ENCODE assay signal across 18 cellular contexts in genomic region chr4:121360496-121360895, GRCh38. TPM values are rescaled to one million over a fixed set of nuclear protein-coding genes. Genes with fewer than 3 reads are reported as not detected.
DNase-seq lines count a peak whose midpoint lies in the region; ATAC-seq and TF ChIP-seq lines count a peak whose summit lies in the region.
"Had no signal": no experiment of that assay in that cellular context is flagged by ENCODE, and none has a peak within 500 bp of the region (broad histone marks: within the 10 kb centered on the region; RNA-seq: fewer than 3 reads in every experiment).

No MANE protein-coding gene starts in this region.

- WGBS in trophoblast cell (ENCODE audit: extremely low coverage, insufficient coverage, insufficient read length) = no CpG with 5 or more reads among the region's 1 CpG

- no peaks in the 10 kb centered on the region for H3K36me3 ChIP-seq in trophoblast cell (ENCODE audit: control insufficient read depth in 1 of 2, insufficient read depth in 2 of 2, low read length in 2 of 2)

- no peak overlapping the region for H2AFZ ChIP-seq in trophoblast cell (ENCODE audit: insufficient read depth, low read length, poor library complexity)
- H2AFZ ChIP-seq: GM23338 had no signal

- H3K4ac ChIP-seq in trophoblast cell (ENCODE audit: low read depth, low read length) = no peak overlapping the region

- no peak overlapping the region for H3K4me2 ChIP-seq in trophoblast cell (ENCODE audit: low read length)
- H3K4me2 ChIP-seq: A549, GM23338 had no signal

- ATAC-seq in left cardiac atrium (no peak), HG03025 (IDR thresholded peaks at IDR 0.05; ENCODE audit: low FRiP score, unreplicated experiment) (no peak)
- ATAC-seq: A549, GM23338 had no signal

- peak; percentile 19 for DNase-seq in ACHN
- peak; percentile 19 for DNase-seq in LHCN-M2 (ENCODE audit: low read depth)
- peak; percentile 42 for DNase-seq in choroid plexus epithelial cell (ENCODE audit: low read depth)
- peak; percentile 42 for DNase-seq in iris pigment epithelial cell (ENCODE audit: low read depth)
- DNase-seq in left cardiac atrium = no peak
- no peak for DNase-seq in NCI-H1417 (lab: John Stamatoyannopoulos, UW)
- no peak for DNase-seq in trophoblast cell
- DNase-seq: CD4-positive, CD25-positive, alpha-beta regulatory T cell; KG1; MM.1S; NCI-H1105 treated with DMSO at 0.1 percent for 48 hours; NCI-H1930; NCI-H2171 treated with DMSO at 0.1 percent for 48 hours; NCI-H510A treated with DMSO at 0.1 percent for 48 hours; SIG-M5 had no signal

- no peak overlapping the region for H3K18ac ChIP-seq in trophoblast cell (ENCODE audit: low read length)

- H3K9ac ChIP-seq in trophoblast cell (ENCODE audit: low read length) = no peak overlapping the region

- TF ChIP-seq CTCF in choroid plexus epithelial cell (conservative IDR thresholded peaks at IDR 0.05; ENCODE audit: low read depth, low read length) = no peak

- no peaks in the 10 kb centered on the region for H3K79me2 ChIP-seq in trophoblast cell (ENCODE audit: control insufficient read depth, insufficient read depth, low read length, poor library complexity)

- H3K27ac ChIP-seq in trophoblast cell (ENCODE audit: low read depth, low read length) = no peak overlapping the region
- H3K27ac ChIP-seq: A549 had no signal

- H3K27me3 ChIP-seq in trophoblast cell (ENCODE audit: insufficient read depth, low read length) = no peaks in the 10 kb centered on the region

- no peak overlapping the region for H4K8ac ChIP-seq in trophoblast cell (ENCODE audit: low read depth, low read length)

- intact Hi-C loops in left cardiac atrium (cut with DNase I) = no loop called here

- no peak overlapping the region for H2BK12ac ChIP-seq in trophoblast cell (ENCODE audit: low read length)

- no peak overlapping the region for H3K23ac ChIP-seq in trophoblast cell (ENCODE audit: low read length)

- H3K14ac ChIP-seq in trophoblast cell (ENCODE audit: low read length) = no peak overlapping the region

- no peaks in the 10 kb centered on the region for H3K9me3 ChIP-seq in trophoblast cell (ENCODE audit: insufficient read depth, low read depth, low read length)
- H3K9me3 ChIP-seq: A549 had no signal

- no peak overlapping the region for H2AK5ac ChIP-seq in trophoblast cell (ENCODE audit: low read length)

- no peak overlapping the region for H2BK120ac ChIP-seq in trophoblast cell (ENCODE audit: insufficient read depth, low read length, poor library complexity)

- H2BK5ac ChIP-seq in trophoblast cell (ENCODE audit: low read depth, low read length, poor library complexity) = no peak overlapping the region

- H3K4me3 ChIP-seq in choroid plexus epithelial cell (ENCODE audit: low read depth, low read length) (no peak overlapping the region), trophoblast cell (ENCODE audit: low read depth, low read length) (no peak overlapping the region)
- H3K4me3 ChIP-seq: A549, GM23338 had no signal

- H4K12ac ChIP-seq in trophoblast cell (ENCODE audit: low read depth, low read length) = no peak overlapping the region

- in situ Hi-C loops in ACHN (cut with HindIII; ENCODE audit: low pct_ligation_motif_present, low pct_unique_long_range_greater_than_20kb, low sequenced_read_pairs) = no loop called here

- no peaks in the 10 kb centered on the region for H3K79me1 ChIP-seq in trophoblast cell (ENCODE audit: low read length)

- no peaks in the 10 kb centered on the region for H3K4me1 ChIP-seq in trophoblast cell (ENCODE audit: control insufficient read depth in 1 of 2, insufficient read depth in 2 of 2, low read length in 2 of 2)
- H3K4me1 ChIP-seq: A549 had no signal

- no peak overlapping the region for H4K91ac ChIP-seq in trophoblast cell (ENCODE audit: low read depth, low read length)

RNA-seq across cellular contexts. Expression of gene QRFPR, which starts 20.3 kb away (rescaled TPM):
- total RNA-seq in LHCN-M2 (2014; rRNA removed) (not detected in 2 replicates), left cardiac atrium (under 1 TPM; 0.32 to 0.99 TPM)
- polyA plus RNA-seq in LHCN-M2 (2012) = not detected
- polyA plus RNA-seq in trophoblast cell (2013) = not detected in 2 replicates
- total RNA-seq: CD4-positive, CD25-positive, alpha-beta regulatory T cell had no signal
- polyA plus RNA-seq: A549; CD4-positive, CD25-positive, alpha-beta regulatory T cell had no signal

Comparison
In these comparisons a context has a peak if more than half of its experiments do, and no peak if none do; other contexts are left out.
1. DNase-seq: peak in ACHN (single experiment), LHCN-M2 (single experiment), choroid plexus epithelial cell (single experiment) and iris pigment epithelial cell (single experiment); none in left cardiac atrium (single experiment), NCI-H1417 (0 of 3) and trophoblast cell (0 of 2).